In the genomic region with DNA sequence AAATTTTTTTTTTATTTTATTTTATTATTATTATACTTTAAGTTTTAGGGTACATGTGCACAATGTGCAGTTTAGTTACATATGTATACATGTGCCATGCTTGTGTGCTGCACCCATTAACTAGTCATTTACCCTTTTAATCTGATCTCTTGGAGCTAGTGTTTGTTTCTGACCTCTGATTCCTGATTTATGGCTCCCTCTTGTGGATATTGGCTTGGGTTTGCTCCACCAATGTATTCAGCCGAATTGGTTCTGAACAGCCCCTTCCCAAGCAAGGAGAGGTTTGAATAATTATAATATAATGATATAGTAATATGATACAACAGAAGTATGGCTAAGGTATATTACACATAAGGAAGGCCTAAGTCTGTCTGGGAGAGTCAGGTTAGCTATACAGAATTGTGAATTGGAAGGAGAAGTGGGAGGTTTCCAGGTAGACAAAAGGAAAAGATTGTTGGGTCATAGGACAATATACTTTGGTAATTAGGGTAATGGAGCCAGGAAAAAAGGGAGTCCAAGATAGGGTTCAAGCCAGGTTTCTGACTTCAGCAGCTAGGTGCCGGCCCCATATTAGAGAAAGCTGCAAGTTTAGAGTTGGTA, we compare ENCODE assay signal across 1 cellular context.
TF ChIP-seq lines count a peak whose summit lies in the region.

No MANE protein-coding gene starts in this region.

TF ChIP-seq in K562, 482 proteins besides CTCF, POLR2A, EP300 and RAD21 (continued from another document):
- TF ChIP-seq, protein P1, sequence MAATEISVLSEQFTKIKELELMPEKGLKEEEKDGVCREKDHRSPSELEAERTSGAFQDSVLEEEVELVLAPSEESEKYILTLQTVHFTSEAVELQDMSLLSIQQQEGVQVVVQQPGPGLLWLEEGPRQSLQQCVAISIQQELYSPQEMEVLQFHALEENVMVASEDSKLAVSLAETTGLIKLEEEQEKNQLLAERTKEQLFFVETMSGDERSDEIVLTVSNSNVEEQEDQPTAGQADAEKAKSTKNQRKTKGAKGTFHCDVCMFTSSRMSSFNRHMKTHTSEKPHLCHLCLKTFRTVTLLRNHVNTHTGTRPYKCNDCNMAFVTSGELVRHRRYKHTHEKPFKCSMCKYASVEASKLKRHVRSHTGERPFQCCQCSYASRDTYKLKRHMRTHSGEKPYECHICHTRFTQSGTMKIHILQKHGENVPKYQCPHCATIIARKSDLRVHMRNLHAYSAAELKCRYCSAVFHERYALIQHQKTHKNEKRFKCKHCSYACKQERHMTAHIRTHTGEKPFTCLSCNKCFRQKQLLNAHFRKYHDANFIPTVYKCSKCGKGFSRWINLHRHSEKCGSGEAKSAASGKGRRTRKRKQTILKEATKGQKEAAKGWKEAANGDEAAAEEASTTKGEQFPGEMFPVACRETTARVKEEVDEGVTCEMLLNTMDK (IDR thresholded peaks at IDR 0.05; ENCODE audit: borderline replicate concordance, insufficient read depth, low read depth, low read length, poor library complexity, severe bottlenecking): peak; percentile 37
- TF ChIP-seq NFATC3 (IDR thresholded peaks at IDR 0.05) (no peak), MTA1 (IDR thresholded peaks at IDR 0.05; ENCODE audit: borderline replicate concordance) (no peak), SNRNP70 (optimal IDR thresholded peaks at IDR 0.05; ENCODE audit: low read depth, low read length) (no peak), TEAD1 (CRISPR knock-in tag; IDR thresholded peaks at IDR 0.05) (no peak), SAFB (IDR thresholded peaks at IDR 0.05; ENCODE audit: borderline replicate concordance, low read depth, low read length) (no peak), L3MBTL2 (IDR thresholded peaks at IDR 0.05) (no peak), YBX1 (IDR thresholded peaks at IDR 0.05) (no peak), CBX2 (IDR thresholded peaks at IDR 0.05; ENCODE audit: insufficient read depth, low read length, poor library complexity, severe bottlenecking) (no peak), SMC3 (conservative IDR thresholded peaks at IDR 0.05; ENCODE audit: insufficient read depth, low read depth, low read length) (peak; percentile 56), MIER1 (IDR thresholded peaks at IDR 0.05; ENCODE audit: low read depth) (no peak), SRSF7 (optimal IDR thresholded peaks at IDR 0.05; ENCODE audit: low read depth, low read length) (no peak), HNRNPK (IDR thresholded peaks at IDR 0.05; ENCODE audit: low read depth, low read length, poor library complexity, severe bottlenecking) (no peak), SIRT6 (IDR thresholded peaks at IDR 0.05; ENCODE audit: low read depth, low read length) (no peak), SOX6 (IDR thresholded peaks at IDR 0.05) (no peak), KLF13 (tag; IDR thresholded peaks at IDR 0.05; ENCODE audit: borderline replicate concordance, low read depth) (no peak), RB1 (IDR thresholded peaks at IDR 0.05; ENCODE audit: low read depth) (no peak), ZNF445 (CRISPR knock-in tag; IDR thresholded peaks at IDR 0.05; ENCODE audit: low read depth) (no peak), DDX20 (tag; IDR thresholded peaks at IDR 0.05; ENCODE audit: low read depth) (no peak)
- TF ChIP-seq, protein P2, sequence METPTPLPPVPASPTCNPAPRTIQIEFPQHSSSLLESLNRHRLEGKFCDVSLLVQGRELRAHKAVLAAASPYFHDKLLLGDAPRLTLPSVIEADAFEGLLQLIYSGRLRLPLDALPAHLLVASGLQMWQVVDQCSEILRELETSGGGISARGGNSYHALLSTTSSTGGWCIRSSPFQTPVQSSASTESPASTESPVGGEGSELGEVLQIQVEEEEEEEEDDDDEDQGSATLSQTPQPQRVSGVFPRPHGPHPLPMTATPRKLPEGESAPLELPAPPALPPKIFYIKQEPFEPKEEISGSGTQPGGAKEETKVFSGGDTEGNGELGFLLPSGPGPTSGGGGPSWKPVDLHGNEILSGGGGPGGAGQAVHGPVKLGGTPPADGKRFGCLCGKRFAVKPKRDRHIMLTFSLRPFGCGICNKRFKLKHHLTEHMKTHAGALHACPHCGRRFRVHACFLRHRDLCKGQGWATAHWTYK (CRISPR knock-in tag; IDR thresholded peaks at IDR 0.05): no peak
- TF ChIP-seq, protein P3, sequence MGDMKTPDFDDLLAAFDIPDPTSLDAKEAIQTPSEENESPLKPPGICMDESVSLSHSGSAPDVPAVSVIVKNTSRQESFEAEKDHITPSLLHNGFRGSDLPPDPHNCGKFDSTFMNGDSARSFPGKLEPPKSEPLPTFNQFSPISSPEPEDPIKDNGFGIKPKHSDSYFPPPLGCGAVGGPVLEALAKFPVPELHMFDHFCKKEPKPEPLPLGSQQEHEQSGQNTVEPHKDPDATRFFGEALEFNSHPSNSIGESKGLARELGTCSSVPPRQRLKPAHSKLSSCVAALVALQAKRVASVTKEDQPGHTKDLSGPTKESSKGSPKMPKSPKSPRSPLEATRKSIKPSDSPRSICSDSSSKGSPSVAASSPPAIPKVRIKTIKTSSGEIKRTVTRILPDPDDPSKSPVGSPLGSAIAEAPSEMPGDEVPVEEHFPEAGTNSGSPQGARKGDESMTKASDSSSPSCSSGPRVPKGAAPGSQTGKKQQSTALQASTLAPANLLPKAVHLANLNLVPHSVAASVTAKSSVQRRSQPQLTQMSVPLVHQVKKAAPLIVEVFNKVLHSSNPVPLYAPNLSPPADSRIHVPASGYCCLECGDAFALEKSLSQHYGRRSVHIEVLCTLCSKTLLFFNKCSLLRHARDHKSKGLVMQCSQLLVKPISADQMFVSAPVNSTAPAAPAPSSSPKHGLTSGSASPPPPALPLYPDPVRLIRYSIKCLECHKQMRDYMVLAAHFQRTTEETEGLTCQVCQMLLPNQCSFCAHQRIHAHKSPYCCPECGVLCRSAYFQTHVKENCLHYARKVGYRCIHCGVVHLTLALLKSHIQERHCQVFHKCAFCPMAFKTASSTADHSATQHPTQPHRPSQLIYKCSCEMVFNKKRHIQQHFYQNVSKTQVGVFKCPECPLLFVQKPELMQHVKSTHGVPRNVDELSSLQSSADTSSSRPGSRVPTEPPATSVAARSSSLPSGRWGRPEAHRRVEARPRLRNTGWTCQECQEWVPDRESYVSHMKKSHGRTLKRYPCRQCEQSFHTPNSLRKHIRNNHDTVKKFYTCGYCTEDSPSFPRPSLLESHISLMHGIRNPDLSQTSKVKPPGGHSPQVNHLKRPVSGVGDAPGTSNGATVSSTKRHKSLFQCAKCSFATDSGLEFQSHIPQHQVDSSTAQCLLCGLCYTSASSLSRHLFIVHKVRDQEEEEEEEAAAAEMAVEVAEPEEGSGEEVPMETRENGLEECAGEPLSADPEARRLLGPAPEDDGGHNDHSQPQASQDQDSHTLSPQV (IDR thresholded peaks at IDR 0.05): no peak
- TF ChIP-seq, protein P4, sequence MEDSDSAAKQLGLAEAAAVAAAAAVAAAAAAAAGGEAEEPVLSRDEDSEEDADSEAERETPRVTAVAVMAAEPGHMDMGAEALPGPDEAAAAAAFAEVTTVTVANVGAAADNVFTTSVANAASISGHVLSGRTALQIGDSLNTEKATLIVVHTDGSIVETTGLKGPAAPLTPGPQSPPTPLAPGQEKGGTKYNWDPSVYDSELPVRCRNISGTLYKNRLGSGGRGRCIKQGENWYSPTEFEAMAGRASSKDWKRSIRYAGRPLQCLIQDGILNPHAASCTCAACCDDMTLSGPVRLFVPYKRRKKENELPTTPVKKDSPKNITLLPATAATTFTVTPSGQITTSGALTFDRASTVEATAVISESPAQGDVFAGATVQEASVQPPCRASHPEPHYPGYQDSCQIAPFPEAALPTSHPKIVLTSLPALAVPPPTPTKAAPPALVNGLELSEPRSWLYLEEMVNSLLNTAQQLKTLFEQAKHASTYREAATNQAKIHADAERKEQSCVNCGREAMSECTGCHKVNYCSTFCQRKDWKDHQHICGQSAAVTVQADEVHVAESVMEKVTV (CRISPR knock-in tag; IDR thresholded peaks at IDR 0.05): peak; percentile 71
- TF ChIP-seq, protein P5, sequence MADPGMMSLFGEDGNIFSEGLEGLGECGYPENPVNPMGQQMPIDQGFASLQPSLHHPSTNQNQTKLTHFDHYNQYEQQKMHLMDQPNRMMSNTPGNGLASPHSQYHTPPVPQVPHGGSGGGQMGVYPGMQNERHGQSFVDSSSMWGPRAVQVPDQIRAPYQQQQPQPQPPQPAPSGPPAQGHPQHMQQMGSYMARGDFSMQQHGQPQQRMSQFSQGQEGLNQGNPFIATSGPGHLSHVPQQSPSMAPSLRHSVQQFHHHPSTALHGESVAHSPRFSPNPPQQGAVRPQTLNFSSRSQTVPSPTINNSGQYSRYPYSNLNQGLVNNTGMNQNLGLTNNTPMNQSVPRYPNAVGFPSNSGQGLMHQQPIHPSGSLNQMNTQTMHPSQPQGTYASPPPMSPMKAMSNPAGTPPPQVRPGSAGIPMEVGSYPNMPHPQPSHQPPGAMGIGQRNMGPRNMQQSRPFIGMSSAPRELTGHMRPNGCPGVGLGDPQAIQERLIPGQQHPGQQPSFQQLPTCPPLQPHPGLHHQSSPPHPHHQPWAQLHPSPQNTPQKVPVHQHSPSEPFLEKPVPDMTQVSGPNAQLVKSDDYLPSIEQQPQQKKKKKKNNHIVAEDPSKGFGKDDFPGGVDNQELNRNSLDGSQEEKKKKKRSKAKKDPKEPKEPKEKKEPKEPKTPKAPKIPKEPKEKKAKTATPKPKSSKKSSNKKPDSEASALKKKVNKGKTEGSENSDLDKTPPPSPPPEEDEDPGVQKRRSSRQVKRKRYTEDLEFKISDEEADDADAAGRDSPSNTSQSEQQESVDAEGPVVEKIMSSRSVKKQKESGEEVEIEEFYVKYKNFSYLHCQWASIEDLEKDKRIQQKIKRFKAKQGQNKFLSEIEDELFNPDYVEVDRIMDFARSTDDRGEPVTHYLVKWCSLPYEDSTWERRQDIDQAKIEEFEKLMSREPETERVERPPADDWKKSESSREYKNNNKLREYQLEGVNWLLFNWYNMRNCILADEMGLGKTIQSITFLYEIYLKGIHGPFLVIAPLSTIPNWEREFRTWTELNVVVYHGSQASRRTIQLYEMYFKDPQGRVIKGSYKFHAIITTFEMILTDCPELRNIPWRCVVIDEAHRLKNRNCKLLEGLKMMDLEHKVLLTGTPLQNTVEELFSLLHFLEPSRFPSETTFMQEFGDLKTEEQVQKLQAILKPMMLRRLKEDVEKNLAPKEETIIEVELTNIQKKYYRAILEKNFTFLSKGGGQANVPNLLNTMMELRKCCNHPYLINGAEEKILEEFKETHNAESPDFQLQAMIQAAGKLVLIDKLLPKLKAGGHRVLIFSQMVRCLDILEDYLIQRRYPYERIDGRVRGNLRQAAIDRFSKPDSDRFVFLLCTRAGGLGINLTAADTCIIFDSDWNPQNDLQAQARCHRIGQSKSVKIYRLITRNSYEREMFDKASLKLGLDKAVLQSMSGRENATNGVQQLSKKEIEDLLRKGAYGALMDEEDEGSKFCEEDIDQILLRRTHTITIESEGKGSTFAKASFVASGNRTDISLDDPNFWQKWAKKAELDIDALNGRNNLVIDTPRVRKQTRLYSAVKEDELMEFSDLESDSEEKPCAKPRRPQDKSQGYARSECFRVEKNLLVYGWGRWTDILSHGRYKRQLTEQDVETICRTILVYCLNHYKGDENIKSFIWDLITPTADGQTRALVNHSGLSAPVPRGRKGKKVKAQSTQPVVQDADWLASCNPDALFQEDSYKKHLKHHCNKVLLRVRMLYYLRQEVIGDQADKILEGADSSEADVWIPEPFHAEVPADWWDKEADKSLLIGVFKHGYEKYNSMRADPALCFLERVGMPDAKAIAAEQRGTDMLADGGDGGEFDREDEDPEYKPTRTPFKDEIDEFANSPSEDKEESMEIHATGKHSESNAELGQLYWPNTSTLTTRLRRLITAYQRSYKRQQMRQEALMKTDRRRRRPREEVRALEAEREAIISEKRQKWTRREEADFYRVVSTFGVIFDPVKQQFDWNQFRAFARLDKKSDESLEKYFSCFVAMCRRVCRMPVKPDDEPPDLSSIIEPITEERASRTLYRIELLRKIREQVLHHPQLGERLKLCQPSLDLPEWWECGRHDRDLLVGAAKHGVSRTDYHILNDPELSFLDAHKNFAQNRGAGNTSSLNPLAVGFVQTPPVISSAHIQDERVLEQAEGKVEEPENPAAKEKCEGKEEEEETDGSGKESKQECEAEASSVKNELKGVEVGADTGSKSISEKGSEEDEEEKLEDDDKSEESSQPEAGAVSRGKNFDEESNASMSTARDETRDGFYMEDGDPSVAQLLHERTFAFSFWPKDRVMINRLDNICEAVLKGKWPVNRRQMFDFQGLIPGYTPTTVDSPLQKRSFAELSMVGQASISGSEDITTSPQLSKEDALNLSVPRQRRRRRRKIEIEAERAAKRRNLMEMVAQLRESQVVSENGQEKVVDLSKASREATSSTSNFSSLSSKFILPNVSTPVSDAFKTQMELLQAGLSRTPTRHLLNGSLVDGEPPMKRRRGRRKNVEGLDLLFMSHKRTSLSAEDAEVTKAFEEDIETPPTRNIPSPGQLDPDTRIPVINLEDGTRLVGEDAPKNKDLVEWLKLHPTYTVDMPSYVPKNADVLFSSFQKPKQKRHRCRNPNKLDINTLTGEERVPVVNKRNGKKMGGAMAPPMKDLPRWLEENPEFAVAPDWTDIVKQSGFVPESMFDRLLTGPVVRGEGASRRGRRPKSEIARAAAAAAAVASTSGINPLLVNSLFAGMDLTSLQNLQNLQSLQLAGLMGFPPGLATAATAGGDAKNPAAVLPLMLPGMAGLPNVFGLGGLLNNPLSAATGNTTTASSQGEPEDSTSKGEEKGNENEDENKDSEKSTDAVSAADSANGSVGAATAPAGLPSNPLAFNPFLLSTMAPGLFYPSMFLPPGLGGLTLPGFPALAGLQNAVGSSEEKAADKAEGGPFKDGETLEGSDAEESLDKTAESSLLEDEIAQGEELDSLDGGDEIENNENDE (IDR thresholded peaks at IDR 0.05; ENCODE audit: low read depth, low read length): no peak
- TF ChIP-seq, protein P6, sequence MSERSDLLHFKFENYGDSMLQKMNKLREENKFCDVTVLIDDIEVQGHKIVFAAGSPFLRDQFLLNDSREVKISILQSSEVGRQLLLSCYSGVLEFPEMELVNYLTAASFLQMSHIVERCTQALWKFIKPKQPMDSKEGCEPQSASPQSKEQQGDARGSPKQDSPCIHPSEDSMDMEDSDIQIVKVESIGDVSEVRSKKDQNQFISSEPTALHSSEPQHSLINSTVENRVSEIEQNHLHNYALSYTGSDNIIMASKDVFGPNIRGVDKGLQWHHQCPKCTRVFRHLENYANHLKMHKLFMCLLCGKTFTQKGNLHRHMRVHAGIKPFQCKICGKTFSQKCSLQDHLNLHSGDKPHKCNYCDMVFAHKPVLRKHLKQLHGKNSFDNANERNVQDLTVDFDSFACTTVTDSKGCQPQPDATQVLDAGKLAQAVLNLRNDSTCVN (CRISPR knock-in tag; IDR thresholded peaks at IDR 0.05): no peak
TF ChIP-seq in K562: peak in this region for 5.
